In the genomic region with DNA sequence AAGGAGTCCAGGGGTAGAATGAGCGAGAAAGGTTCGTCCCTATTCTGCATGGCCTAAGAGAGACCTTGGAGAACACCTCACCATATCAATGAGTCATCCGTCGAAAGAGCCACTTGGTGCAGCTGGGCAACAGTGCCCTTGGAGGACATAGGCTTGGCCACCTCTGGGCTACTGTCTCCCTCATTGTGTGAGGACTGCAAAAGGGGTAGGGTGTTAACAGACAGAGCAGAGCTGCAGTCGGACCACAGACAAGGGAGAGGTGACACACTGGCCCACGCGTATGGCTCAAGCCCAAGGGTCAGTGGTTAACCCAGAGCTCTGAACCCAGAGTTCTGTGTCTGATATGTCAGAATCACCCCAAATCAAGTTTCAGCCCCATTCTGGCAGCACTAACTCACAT, we compare ENCODE assay signal across 29 cellular contexts.
"Had no signal": no experiment of that assay in that cellular context is flagged by ENCODE, and none has a peak within 500 bp of the region (broad histone marks: within the 10 kb centered on the region; RNA-seq: fewer than 3 reads in every experiment).

No MANE protein-coding gene starts in this region.

- ATAC-seq: activated CD4-positive, CD25-positive, alpha-beta regulatory T cell treated with anti-CD3 and anti-CD28 coated beads, Interleukin-2, amount 50 U/mL, for 24 hours; activated CD8-positive, alpha-beta T cell treated with anti-CD3 and anti-CD28 coated beads for 36 hours; activated naive CD4-positive, alpha-beta T cell treated with anti-CD3 and anti-CD28 coated beads, Interleukin-2, amount 50 U/mL, for 72 hours; activated T-cell treated with anti-CD3 and anti-CD28 coated beads, Interleukin-2, amount 50 U/mL, for 72 hours; effector memory CD8-positive, alpha-beta T cell; gastroesophageal sphincter; heart right ventricle; T-helper 17 cell had no signal

- H3K4me3 ChIP-seq: esophagus muscularis mucosa, gastroesophageal sphincter, heart right ventricle, hepatocyte had no signal

- H3K27ac ChIP-seq: brain microvascular endothelial cell, esophagus muscularis mucosa, gastroesophageal sphincter, heart right ventricle, hepatocyte, WERI-Rb-1 had no signal

- H3K27me3 ChIP-seq: brain microvascular endothelial cell, esophagus muscularis mucosa, gastroesophageal sphincter, heart right ventricle, hepatocyte had no signal

- H3K4me1 ChIP-seq: esophagus muscularis mucosa, gastroesophageal sphincter, heart right ventricle had no signal

- H3K36me3 ChIP-seq: brain microvascular endothelial cell, esophagus muscularis mucosa, gastroesophageal sphincter, heart right ventricle, WERI-Rb-1 had no signal

- DNase-seq: activated B cell treated with CpG ODN at 0.5 μM for 24 hours; activated CD4-positive, alpha-beta T cell treated with anti-CD3 and anti-CD28 coated beads for 48 hours; activated CD4-positive, alpha-beta T cell treated with anti-CD3 and anti-CD28 coated beads, Interleukin-2, amount 50 U/mL, for 1 hour; activated CD4-positive, alpha-beta T cell treated with anti-CD3 and anti-CD28 coated beads, Interleukin-2, amount 50 U/mL, for 48 hours; activated CD8-positive, alpha-beta memory T cell treated with anti-CD3 and anti-CD28 coated beads for 24 hours; activated CD8-positive, alpha-beta T cell treated with anti-CD3 and anti-CD28 coated beads for 36 hours; activated gamma-delta T cell; activated naive CD4-positive, alpha-beta T cell; activated naive CD4-positive, alpha-beta T cell treated with anti-CD3 and anti-CD28 coated beads, Interleukin-2, amount 10 ng/mL, durations not matched to agents 7 days and 5 days; activated naive CD8-positive, alpha-beta T cell treated with anti-CD3 and anti-CD28 coated beads, Interleukin-2, amount 10 ng/mL, durations not matched to agents 7 days and 5 days; activated T-cell treated with anti-CD3 and anti-CD28 coated beads, Interleukin-2, amount 50 U/mL, for 1 hour; activated T-cell treated with anti-CD3 and anti-CD28 coated beads, Interleukin-2, amount 50 U/mL, for 72 hours; brain microvascular endothelial cell; caudate nucleus; cortex of kidney; dermis blood vessel endothelial cell; effector CD4-positive, alpha-beta T cell; effector memory CD8-positive, alpha-beta T cell; erythroblast; foreskin melanocyte; T-helper 17 cell; T1000; WERI-Rb-1 had no signal
